7 cellular contexts compared by ENCODE assay signal in the genomic region with DNA sequence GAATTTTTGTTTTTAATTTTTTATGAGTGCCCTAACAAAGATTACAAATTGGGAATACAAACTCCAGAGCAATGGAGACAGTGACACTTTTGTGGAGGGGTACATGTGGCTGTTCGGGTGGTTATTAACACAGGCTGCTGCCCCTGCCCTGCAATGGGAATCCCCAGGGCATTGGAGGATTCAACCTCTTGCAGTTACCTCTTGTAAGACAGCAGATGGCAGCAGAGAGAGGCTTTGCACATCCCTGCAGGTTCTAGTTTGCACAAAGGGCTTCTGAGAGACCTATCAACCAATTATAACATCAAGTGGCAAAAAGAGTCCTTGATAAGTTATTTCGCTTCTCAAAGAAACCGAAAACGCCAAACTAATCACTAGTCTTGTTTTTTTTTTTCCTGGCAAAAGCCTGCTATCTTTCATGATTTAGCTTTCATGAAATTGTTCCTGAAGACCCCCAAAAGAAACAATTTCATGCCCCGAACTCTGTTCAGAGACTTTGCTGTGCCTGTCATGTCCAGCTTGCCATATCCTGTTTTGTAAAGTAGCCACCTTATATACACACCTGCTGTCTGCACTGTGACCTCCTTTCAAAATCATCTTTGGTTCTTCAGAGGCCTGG. TPM values are rescaled to one million over a fixed set of nuclear protein-coding genes. Genes with fewer than 3 reads are reported as not detected.
A peak's percentile ranks its signal among the peaks of the same experiment; 100 is the strongest.
DNase-seq lines count a peak whose midpoint lies in the region; ATAC-seq and TF ChIP-seq lines count a peak whose summit lies in the region.

No MANE protein-coding gene starts in this region.

- DNase-seq in GM10248 (ENCODE audit: extremely low spot score) (peak; percentile 79), H4 (ENCODE audit: low spot score) (peak; percentile 54), NAMALWA (ENCODE audit: low spot score) (peak; percentile 86), SK-MEL-5 (ENCODE audit: low read depth, low spot score) (peak; percentile 89), body of pancreas (peak; percentile 38 to 63 (median 53)), iPS-NIHi11 (ENCODE audit: low spot score) (peak; percentile 85), spleen (no peak)

- TF ChIP-seq POLR2A in body of pancreas (IDR thresholded peaks at IDR 0.05) (no peak), spleen (IDR thresholded peaks at IDR 0.05) (no peak)

- no peaks in the 10 kb centered on the region for H3K9me3 ChIP-seq in body of pancreas
- H3K9me3 ChIP-seq in spleen, result no peaks in the 10 kb centered on the region

- H3K4me1 ChIP-seq in body of pancreas, result no peaks in the 10 kb centered on the region
- peaks cover 0 to 6% (median 0%) of the 10 kb centered on the region in 6 donors for H3K4me1 ChIP-seq in spleen

- intact Hi-C loops in body of pancreas (cut with DNase I), result no loop called here
- intact Hi-C loops in spleen (cut with DNase I; ENCODE audit: low total_unique reads), result no loop called here

- CTCF ChIA-PET in GM10248 (lab: Yijun Ruan, JAX), result interaction anchor here (0.9 to 2.1 kb wide), 10 partner anchors 9 to 749 kb away, joined by 3 to 12 read pairs (median 3); partner anchors contain the start of gene ZMYM5

- peak; percentile 82 for TF ChIP-seq CTCF in GM10248 (IDR thresholded peaks at IDR 0.05; ENCODE audit: control extremely low read depth, extremely low read depth, low read depth, missing control alignments)
- peak; percentile 67 to 81 (median 73) for TF ChIP-seq CTCF in body of pancreas (IDR thresholded peaks at IDR 0.05)
- TF ChIP-seq CTCF in spleen (IDR thresholded peaks at IDR 0.05 in 8 of 11, conservative IDR thresholded peaks at IDR 0.05 in 3 of 11), result peak in 10 of 11 experiments; percentile 16 to 89 (median 78)

- H3K36me3 ChIP-seq in body of pancreas (replicated peaks in 1 of 2; ENCODE audit: insufficient read depth in 1 of 2, low read depth in 2 of 2) (no peaks in the 10 kb centered on the region), spleen (no peaks in the 10 kb centered on the region)

- POLR2A ChIA-PET in GM10248 (lab: Yijun Ruan, JAX), result no interaction called here

- in situ Hi-C loops in SK-MEL-5 (cut with HindIII; ENCODE audit: low pct_unique_long_range_greater_than_20kb, low sequenced_read_pairs), result loop anchor here (25.0 kb wide), 1 partner anchor 230 kb away; no protein-coding TSS in a partner anchor

- no peak overlapping the region for H3K27ac ChIP-seq in body of pancreas
- no peak overlapping the region for H3K27ac ChIP-seq in spleen

- H3K27me3 ChIP-seq in body of pancreas, result no peaks in the 10 kb centered on the region
- peaks cover 3 to 43% (median 19%) of the 10 kb centered on the region in 7 donors for H3K27me3 ChIP-seq in spleen (replicated peaks in 1 of 7)

- peak; percentile 89 for ATAC-seq in body of pancreas

- WGBS in body of pancreas, 2 donors, result 16 to 17% methylated on average over 5 of the region's 5 CpGs
- 24 to 28% (median 27%) methylated on average over 5 of the region's 5 CpGs for WGBS in spleen, 5 donors

- H3K4me3 ChIP-seq in body of pancreas, result no peak overlapping the region
- no peak overlapping the region for H3K4me3 ChIP-seq in spleen

RNA-seq across cellular contexts. Expression of gene GJB2, which starts 10.4 kb away (rescaled TPM):
- total RNA-seq in H4 (2014; rRNA removed; shearing (Covaris generic)), result 0.41 TPM in 1 of 2 replicates, not detected in the other
- not detected in 2 replicates for total RNA-seq in SK-MEL-5 (2014; rRNA removed; shearing (Covaris generic))
- polyA plus RNA-seq in SK-MEL-5 (2015; cell fraction: cytosol; rRNA removed), result 0.37 TPM in 1 of 2 replicates, not detected in the other
- not detected in 2 replicates for polyA plus RNA-seq in SK-MEL-5 (2015; cell fraction: nucleus; rRNA removed)
- total RNA-seq in body of pancreas (1 to 10 TPM in 1 of 2 donors, under 1 TPM in 1; 0.78 to 2.3 TPM), spleen (under 1 TPM in 3 of 7 donors, not detected in 4; 0.14 to 0.77 (median 0.16) TPM)
- under 1 TPM; 0.23 to 0.64 (median 0.24) TPM for polyA plus RNA-seq in spleen

RNA-seq across cellular contexts. Expression of gene GJA3, which starts 21.5 kb away (rescaled TPM):
- total RNA-seq in H4 (2014; rRNA removed; shearing (Covaris generic)), result 0.10 and 0.25 TPM in 2 replicates
- total RNA-seq in SK-MEL-5 (2014; rRNA removed; shearing (Covaris generic)), result 16.0 and 16.2 TPM in 2 replicates
- polyA plus RNA-seq in SK-MEL-5 (2015; cell fraction: cytosol; rRNA removed), result 10.9 and 14.4 TPM in 2 replicates
- polyA plus RNA-seq in SK-MEL-5 (2015; cell fraction: nucleus; rRNA removed), result 3.8 and 4.5 TPM in 2 replicates
- total RNA-seq in body of pancreas (not detected), spleen (under 1 TPM; 0.12 to 0.43 (median 0.26) TPM)
- under 1 TPM; 0.15 to 0.26 (median 0.24) TPM for polyA plus RNA-seq in spleen

RNA-seq across cellular contexts. Expression of gene GJB6, which starts 49.8 kb away (rescaled TPM):
- total RNA-seq in H4 (2014; rRNA removed; shearing (Covaris generic)), result not detected in 2 replicates
- not detected in 2 replicates for total RNA-seq in SK-MEL-5 (2014; rRNA removed; shearing (Covaris generic))
- not detected in 2 replicates for polyA plus RNA-seq in SK-MEL-5 (2015; cell fraction: cytosol; rRNA removed)
- not detected in 2 replicates for polyA plus RNA-seq in SK-MEL-5 (2015; cell fraction: nucleus; rRNA removed)
- not detected for total RNA-seq in body of pancreas
- 1 to 10 TPM in 2 of 7 donors, under 1 TPM in 2, not detected in 3; 0.28 to 2.5 (median 0.78) TPM for total RNA-seq in spleen
- under 1 TPM; 0.17 to 0.30 (median 0.22) TPM for polyA plus RNA-seq in spleen

Comparison
In these comparisons a context has a peak if more than half of its experiments do, and no peak if none do; other contexts are left out.
1. RNA of gene GJA3, which starts 21.5 kb away (total RNA-seq): 16.0 to 16.2 TPM in SK-MEL-5; 0.12 to 0.43 TPM in spleen, 0.10 to 0.25 TPM in H4 and not detected in body of pancreas; every median in the first group is over 10 times any median in the second.
2. Peak in every context shown above with its lines, with median percentiles within 50 percentile points of each other: CTCF ChIP-seq.